21 cellular contexts compared by ENCODE assay signal in the genomic region with DNA sequence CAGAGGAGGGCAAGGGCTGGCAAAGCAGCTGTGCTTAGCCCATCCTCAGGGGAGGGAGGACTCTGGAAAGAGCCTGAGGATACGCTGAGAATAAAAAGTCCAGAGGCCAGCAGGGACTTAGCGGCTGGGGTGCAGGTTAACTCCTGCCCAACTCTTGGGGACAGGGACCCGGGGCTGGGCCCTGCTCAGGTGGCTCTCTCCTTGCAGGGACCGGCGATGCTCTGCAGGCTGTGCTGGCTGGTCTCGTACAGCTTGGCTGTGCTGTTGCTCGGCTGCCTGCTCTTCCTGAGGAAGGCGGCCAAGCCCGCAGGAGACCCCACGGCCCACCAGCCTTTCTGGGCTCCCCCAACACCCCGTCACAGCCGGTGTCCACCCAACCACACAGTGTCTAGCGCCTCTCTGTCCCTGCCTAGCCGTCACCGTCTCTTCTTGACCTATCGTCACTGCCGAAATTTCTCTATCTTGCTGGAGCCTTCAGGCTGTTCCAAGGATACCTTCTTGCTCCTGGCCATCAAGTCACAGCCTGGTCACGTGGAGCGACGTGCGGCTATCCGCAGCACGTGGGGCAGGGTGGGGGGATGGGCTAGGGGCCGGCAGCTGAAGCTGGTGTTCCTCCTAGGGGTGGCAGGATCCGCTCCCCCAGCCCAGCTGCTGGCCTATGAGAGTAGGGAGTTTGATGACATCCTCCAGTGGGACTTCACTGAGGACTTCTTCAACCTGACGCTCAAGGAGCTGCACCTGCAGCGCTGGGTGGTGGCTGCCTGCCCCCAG. TPM values are rescaled to one million over a fixed set of nuclear protein-coding genes. Genes with fewer than 3 reads are reported as not detected.
DNase-seq lines count a peak whose midpoint lies in the region; FAIRE-seq and TF ChIP-seq lines count a peak whose summit lies in the region.
"Had no signal": no experiment of that assay in that cellular context is flagged by ENCODE, and none has a peak within 500 bp of the region (broad histone marks: within the 10 kb centered on the region; RNA-seq: fewer than 3 reads in every experiment).

No MANE protein-coding gene starts in this region.

- no peak overlapping the region for H3K4me3 ChIP-seq in uterus
- H3K4me3 ChIP-seq: lung, testis had no signal

- peak overlapping the region; percentile 66 for H3K4me3 Mint-ChIP-seq in neural crest cell

- H3K9me3 Mint-ChIP-seq in neural crest cell: no peaks in the 10 kb centered on the region

- H3K27me3 Mint-ChIP-seq in neural crest cell (ENCODE audit: low read depth): peaks cover 53% of the 10 kb centered on the region

- H3K9me3 ChIP-seq in uterus: no peaks in the 10 kb centered on the region
- H3K9me3 ChIP-seq: testis had no signal

- H3K36me3 Mint-ChIP-seq in neural crest cell (ENCODE audit: low read depth): peaks cover 8% of the 10 kb centered on the region

- H3K27ac Mint-ChIP-seq in neural crest cell (ENCODE audit: unreplicated experiment): no peak overlapping the region

- H3K4me1 Mint-ChIP-seq in neural crest cell: peaks cover 11% of the 10 kb centered on the region

- H3K4me1 ChIP-seq in uterus: peaks cover 0 to 12% of the 10 kb centered on the region in 2 donors
- H3K4me1 ChIP-seq: testis had no signal

- FAIRE-seq in GM12892 (lab: Jason Lieb, UNC): no peak
- FAIRE-seq: RCC 7860 had no signal

- no peak overlapping the region for H3K27ac ChIP-seq in uterus
- H3K27ac ChIP-seq: testis had no signal

- H3K36me3 ChIP-seq in uterus: no peaks in the 10 kb centered on the region

- H3K27me3 ChIP-seq in uterus: peaks cover 15 to 24% of the 10 kb centered on the region in 2 donors
- H3K27me3 ChIP-seq: testis had no signal

- intact Hi-C loops in uterus (cut with DNase I; ENCODE audit: low total_unique reads): no loop called here

- TF ChIP-seq CTCF in neural crest cell (conservative IDR thresholded peaks at IDR 0.05) (no peak), uterus (IDR thresholded peaks at IDR 0.05) (no peak)

- peak; percentile 29 for DNase-seq in DMS53 (lab: John Stamatoyannopoulos, UW)
- no peak for DNase-seq in DMS53 treated with DMSO at 0.1 percent for 48 hours (lab: John Stamatoyannopoulos, UW; ENCODE audit: unreplicated experiment)
- DNase-seq in GM12892 (ENCODE audit: insufficient read length): no peak
- peak; percentile 35 for DNase-seq in cerebellar cortex (ENCODE audit: low spot score)
- no peak for DNase-seq in neural crest cell (ENCODE audit: low read depth, low spot score)
- no peak for DNase-seq in T-helper 9 cell
- DNase-seq in nucleus accumbens (lab: John Stamatoyannopoulos, UW): no peak
- no peak for DNase-seq in uterus
- DNase-seq: 8988T; activated CD4-positive, alpha-beta T cell treated with anti-CD3 and anti-CD28 coated beads for 4 hours; activated gamma-delta T cell; cerebellar nuclear complex; DMS 273 treated with DMSO at 0.1 percent for 48 hours; effector CD8-positive, alpha-beta T cell; NCI-H1417 treated with DMSO at 0.1 percent for 48 hours; NCI-H345; testis had no signal

- TF ChIP-seq POLR2A in GM12892 (IDR thresholded peaks at IDR 0.05; ENCODE audit: low read depth, low read length) (peak; percentile 16; the same call in 1 of the 2 replicates), uterus (IDR thresholded peaks at IDR 0.05) (no peak)

RNA-seq across cellular contexts. Expression of a gene that starts 2.8 kb away (rescaled TPM):
- 1.5 TPM for polyA plus RNA-seq in GM12892 (2012; ENCODE audit: missing spikeins)
- 0.19 and 0.41 TPM in 2 replicates for total RNA-seq in neural crest cell
- total RNA-seq in uterus: under 1 TPM in 1 of 4 donors, not detected in 3; 0.14 TPM

RNA-seq across cellular contexts. Expression of a gene that starts 19.6 kb away (rescaled TPM):
- 49.8 TPM for polyA plus RNA-seq in GM12892 (2012; ENCODE audit: missing spikeins)
- total RNA-seq in neural crest cell: 78.5 and 80.8 TPM in 2 replicates
- total RNA-seq in uterus: 10 to 100 TPM; 46.2 to 68.9 (median 53.9) TPM

RNA-seq across cellular contexts. Expression of a gene that starts 23.4 kb away (rescaled TPM):
- polyA plus RNA-seq in GM12892 (2012; ENCODE audit: missing spikeins): not detected
- total RNA-seq in neural crest cell (1.1 and 1.7 TPM in 2 replicates), uterus (1 to 10 TPM in 2 of 4 donors, not detected in 2; 2.4 to 3.3 TPM)
- total RNA-seq: HT1080 had no signal

RNA-seq across cellular contexts. Expression of a gene that starts 32.3 kb away (rescaled TPM):
- not detected for polyA plus RNA-seq in GM12892 (2012; ENCODE audit: missing spikeins)
- not detected in 2 replicates for total RNA-seq in neural crest cell
- not detected for total RNA-seq in uterus
- total RNA-seq: HT1080, lung, testis had no signal
- polyA plus RNA-seq: BJ, lung had no signal

RNA-seq across cellular contexts. Expression of a gene that starts 60.0 kb away (rescaled TPM):
- 14.8 TPM for polyA plus RNA-seq in GM12892 (2012; ENCODE audit: missing spikeins)
- total RNA-seq in neural crest cell (40.7 and 41.0 TPM in 2 replicates), uterus (10 to 100 TPM in 2 of 4 donors, 1 to 10 TPM in 2; 3.3 to 20.8 (median 12.9) TPM)

Comparison
In these comparisons a context has a peak if more than half of its experiments do, and no peak if none do; other contexts are left out.
1. DNase-seq: peak in DMS53 (single experiment) and cerebellar cortex (single experiment); none in DMS53 treated with DMSO at 0.1 percent for 48 hours (single experiment), GM12892 (single experiment), neural crest cell (single experiment), T-helper 9 cell (single experiment), nucleus accumbens (0 of 56) and uterus (0 of 2).